In the genomic region with DNA sequence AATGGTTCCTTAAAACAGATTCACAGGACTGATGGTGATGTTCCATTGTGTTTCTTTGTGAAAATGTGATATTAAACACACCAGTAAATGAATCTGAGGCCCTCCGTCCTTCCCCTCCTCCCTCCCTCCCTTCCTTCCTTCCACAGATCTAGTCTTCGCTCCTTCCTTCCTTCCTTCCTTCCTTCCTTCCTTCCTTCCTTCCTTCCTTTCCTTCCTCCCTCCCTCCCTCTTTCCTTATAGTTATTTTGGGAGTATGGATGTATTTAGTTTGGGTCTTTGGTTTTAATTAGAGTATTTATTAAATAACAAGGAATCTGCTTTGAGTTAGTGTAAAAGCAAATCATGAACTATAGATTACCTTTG, we compare ENCODE assay signal across 30 cellular contexts.
"Had no signal": no experiment of that assay in that cellular context is flagged by ENCODE, and none has a peak within 500 bp of the region (broad histone marks: within the 10 kb centered on the region; RNA-seq: fewer than 3 reads in every experiment).

No MANE protein-coding gene starts in this region.

- H3K9me3 ChIP-seq: body of pancreas, gastroesophageal sphincter had no signal

- H3K36me3 ChIP-seq: esophagus squamous epithelium, gastroesophageal sphincter had no signal

- H3K27ac Mint-ChIP-seq: activated CD4-positive, alpha-beta memory T cell treated with anti-CD3 and anti-CD28 coated beads for 36 hours; activated CD4-positive, alpha-beta T cell treated with anti-CD3 and anti-CD28 coated beads for 36 hours; activated CD4-positive, alpha-beta T cell treated with anti-CD3 and anti-CD28 coated beads, Interleukin-2, amount 10 ng/mL, durations not matched to agents 24 days and 14 days; activated CD8-positive, alpha-beta memory T cell treated with anti-CD3 and anti-CD28 coated beads, Interleukin-2, amount 10 ng/mL, durations not matched to agents 7 days and 5 days; activated CD8-positive, alpha-beta T cell treated with anti-CD3 and anti-CD28 coated beads, Interleukin-2, amount 10 ng/mL, durations not matched to agents 7 days and 5 days; activated naive CD4-positive, alpha-beta T cell treated with anti-CD3 and anti-CD28 coated beads, Interleukin-2, amount 10 ng/mL, durations not matched to agents 7 days and 5 days; activated naive CD4-positive, alpha-beta T cell treated with anti-CD3 and anti-CD28 coated beads, Interleukin-2, amount 50 U/mL, for 72 hours; activated naive CD8-positive, alpha-beta T cell treated with anti-CD3 and anti-CD28 coated beads, Interleukin-2, amount 10 ng/mL, durations not matched to agents 7 days and 5 days; activated T-cell treated with anti-CD3 and anti-CD28 coated beads, Interleukin-2, amount 50 U/mL, for 72 hours had no signal

- FAIRE-seq: colon, endometrium, endothelial cell of umbilical vein had no signal

- ATAC-seq: activated CD4-positive, alpha-beta T cell treated with anti-CD3 and anti-CD28 coated beads for 36 hours; activated CD8-positive, alpha-beta memory T cell treated with anti-CD3 and anti-CD28 coated beads, Interleukin-2, amount 10 ng/mL, durations not matched to agents 7 days and 5 days; activated CD8-positive, alpha-beta T cell treated with anti-CD3 and anti-CD28 coated beads, Interleukin-2, amount 10 ng/mL, durations not matched to agents 7 days and 5 days; activated naive CD4-positive, alpha-beta T cell treated with anti-CD3 and anti-CD28 coated beads, Interleukin-2, amount 50 U/mL, for 72 hours; activated T-cell treated with anti-CD3 and anti-CD28 coated beads, Interleukin-2, amount 50 U/mL, for 72 hours; body of pancreas; gastroesophageal sphincter had no signal

- H3K4me3 Mint-ChIP-seq: activated CD4-positive, alpha-beta memory T cell treated with anti-CD3 and anti-CD28 coated beads for 36 hours; activated CD4-positive, alpha-beta T cell treated with anti-CD3 and anti-CD28 coated beads for 36 hours; activated CD4-positive, alpha-beta T cell treated with anti-CD3 and anti-CD28 coated beads, Interleukin-2, amount 10 ng/mL, durations not matched to agents 24 days and 14 days; activated CD8-positive, alpha-beta memory T cell treated with anti-CD3 and anti-CD28 coated beads, Interleukin-2, amount 10 ng/mL, durations not matched to agents 7 days and 5 days; activated CD8-positive, alpha-beta T cell treated with anti-CD3 and anti-CD28 coated beads, Interleukin-2, amount 10 ng/mL, durations not matched to agents 7 days and 5 days; activated naive CD4-positive, alpha-beta T cell treated with anti-CD3 and anti-CD28 coated beads, Interleukin-2, amount 10 ng/mL, durations not matched to agents 7 days and 5 days; activated naive CD8-positive, alpha-beta T cell treated with anti-CD3 and anti-CD28 coated beads, Interleukin-2, amount 10 ng/mL, durations not matched to agents 7 days and 5 days; activated T-cell treated with anti-CD3 and anti-CD28 coated beads, Interleukin-2, amount 50 U/mL, for 72 hours had no signal

- H3K4me3 ChIP-seq: body of pancreas, esophagus squamous epithelium, gastroesophageal sphincter had no signal

- H3K36me3 Mint-ChIP-seq: activated CD4-positive, alpha-beta memory T cell treated with anti-CD3 and anti-CD28 coated beads for 36 hours had no signal

- DNase-seq: activated CD4-positive, alpha-beta memory T cell treated with anti-CD3 and anti-CD28 coated beads for 36 hours; activated CD4-positive, alpha-beta T cell treated with anti-CD3 and anti-CD28 coated beads for 36 hours; activated CD4-positive, alpha-beta T cell treated with anti-CD3 and anti-CD28 coated beads, Interleukin-2, amount 10 ng/mL, durations not matched to agents 24 days and 14 days; activated CD4-positive, CD25-positive, alpha-beta regulatory T cell; activated CD4-positive, CD25-positive, alpha-beta regulatory T cell treated with anti-CD3 and anti-CD28 coated beads, Interleukin-2, amount 50 U/mL, for 72 hours; activated CD8-positive, alpha-beta memory T cell treated with anti-CD3 and anti-CD28 coated beads, Interleukin-2, amount 10 ng/mL, durations not matched to agents 7 days and 5 days; activated CD8-positive, alpha-beta memory T cell treated with anti-CD3 and anti-CD28 coated beads, Interleukin-2, amount 50 U/mL, for 4 hours; activated CD8-positive, alpha-beta T cell treated with anti-CD3 and anti-CD28 coated beads, Interleukin-2, amount 10 ng/mL, durations not matched to agents 7 days and 5 days; activated gamma-delta T cell; activated naive CD4-positive, alpha-beta T cell; activated naive CD4-positive, alpha-beta T cell treated with anti-CD3 and anti-CD28 coated beads, Interleukin-2, amount 10 ng/mL, durations not matched to agents 7 days and 5 days; activated naive CD8-positive, alpha-beta T cell treated with anti-CD3 and anti-CD28 coated beads, Interleukin-2, amount 10 ng/mL, durations not matched to agents 7 days and 5 days; activated T-cell treated with anti-CD3 and anti-CD28 coated beads, Interleukin-2, amount 50 U/mL, for 1 hour; activated T-cell treated with anti-CD3 and anti-CD28 coated beads, Interleukin-2, amount 50 U/mL, for 72 hours; amniotic stem cell; aorta; body of pancreas; caudate nucleus; cortex of kidney; dermis blood vessel endothelial cell; effector CD4-positive, alpha-beta T cell; esophagus squamous epithelium; foreskin melanocyte; T-helper 2 cell had no signal

- H3K27ac ChIP-seq: body of pancreas, epithelial cell of prostate, esophagus squamous epithelium, gastroesophageal sphincter had no signal

- H3K27me3 Mint-ChIP-seq: activated CD4-positive, alpha-beta memory T cell treated with anti-CD3 and anti-CD28 coated beads for 36 hours; activated CD4-positive, alpha-beta T cell treated with anti-CD3 and anti-CD28 coated beads for 36 hours; activated CD4-positive, alpha-beta T cell treated with anti-CD3 and anti-CD28 coated beads, Interleukin-2, amount 10 ng/mL, durations not matched to agents 24 days and 14 days; activated CD8-positive, alpha-beta memory T cell treated with anti-CD3 and anti-CD28 coated beads, Interleukin-2, amount 10 ng/mL, durations not matched to agents 7 days and 5 days had no signal

- H3K27me3 ChIP-seq: body of pancreas, esophagus squamous epithelium, gastroesophageal sphincter had no signal
